22 cellular contexts compared by ENCODE assay signal in genomic region chr2:82959677-82960076, GRCh38.
"Had no signal": no experiment of that assay in that cellular context is flagged by ENCODE, and none has a peak within 500 bp of the region (broad histone marks: within the 10 kb centered on the region; RNA-seq: fewer than 3 reads in every experiment).

No MANE protein-coding gene starts in this region.

- H3K36me3 ChIP-seq: SJSA1 had no signal

- H3K27me3 ChIP-seq: SJSA1 had no signal

- H3K27ac ChIP-seq: SJSA1, SK-N-MC had no signal

- H3K9me3 ChIP-seq: SJSA1 had no signal

- ATAC-seq: HepG2 had no signal

- H3K4me3 ChIP-seq: SJSA1, SK-N-MC had no signal

- DNase-seq: IMR-90, Karpas-422, KG1, MM.1S, NCI-H1092 treated with DMSO at 0.1 percent for 48 hours, NCI-H1436, NCI-H187, NCI-H2029, NCI-H2081 treated with DMSO at 0.1 percent for 48 hours, NCI-H2171, NCI-H226, NCI-H446, NCI-H510A, NCI-H524 treated with DMSO at 0.1 percent for 48 hours, NCI-H69, NCI-H774, Right ventricle myocardium superior, RPMI8226, SIG-M5 had no signal
